Comparison of ENCODE assay signal across 8 cellular contexts in genomic region chr21:45404726-45405270, GRCh38. TPM values are rescaled to one million over a fixed set of nuclear protein-coding genes. Genes with fewer than 3 reads are reported as not detected.
DNase-seq lines count a peak whose midpoint lies in the region; ATAC-seq, FAIRE-seq and TF ChIP-seq lines count a peak whose summit lies in the region.

Gene COL18A1 (plus strand): TSS chr21:45405165. CDS start chr21:45405231, 66 bp downstream.

- FAIRE-seq in small intestine (lab: Jason Lieb, UNC) = no peak

- WGBS in body of pancreas, 2 donors = 1 to 3% methylated on average over 6 to 31 of the region's 70 CpGs
- 0 to 1% (median 0%) methylated on average over 7 to 70 of the region's 70 CpGs for WGBS in small intestine, 3 donors

- ATAC-seq in body of pancreas (peak; percentile 61), HG02763 (IDR thresholded peaks at IDR 0.05; ENCODE audit: unreplicated experiment) (no peak), HG03196 (IDR thresholded peaks at IDR 0.05; ENCODE audit: unreplicated experiment) (no peak)

- intact Hi-C loops in body of pancreas (cut with DNase I) = no loop called here

- DNase-seq in GM19238 (ENCODE audit: insufficient read length, low spot score) = peak; percentile 27
- peak in 1 of 2 experiments; percentile 51 for DNase-seq in SJCRH30
- peak; percentile 60 to 70 (median 66) for DNase-seq in body of pancreas
- DNase-seq in small intestine = no peak
- DNase-seq in NK-92 treated with Interleukin-12 subunit alpha and Interleukin-12 subunit beta, amount 100 ng/mL, for 24 hours (lab: John Stamatoyannopoulos, UW) = no peak

- peak; percentile 7 to 45 (median 29) for TF ChIP-seq POLR2A in body of pancreas (IDR thresholded peaks at IDR 0.05)

- TF ChIP-seq CTCF in body of pancreas (IDR thresholded peaks at IDR 0.05) = no peak

- H3K36me3 ChIP-seq in SJCRH30 (no peaks in the 10 kb centered on the region), body of pancreas (replicated peaks in 1 of 2; ENCODE audit: insufficient read depth in 1 of 2, low read depth in 2 of 2) (no peaks in the 10 kb centered on the region), small intestine (ENCODE audit: control insufficient read depth in 2 of 2, insufficient read depth in 2 of 2, low read length in 2 of 2) (no peaks in the 10 kb centered on the region)

- H3K4me1 ChIP-seq in SJCRH30 (peaks cover 14% of the 10 kb centered on the region), body of pancreas (peaks cover 55% of the 10 kb centered on the region), small intestine (ENCODE audit: control insufficient read depth in 2 of 2, insufficient read depth in 1 of 2, low read depth in 1 of 2, low read length in 1 of 2) (no peaks in the 10 kb centered on the region)

- H3K27me3 ChIP-seq in SJCRH30 (peaks cover 15% of the 10 kb centered on the region; the same call in 1 of the 2 replicates), body of pancreas (no peaks in the 10 kb centered on the region), small intestine (ENCODE audit: control insufficient read depth in 2 of 2, insufficient read depth in 2 of 2, low read length in 2 of 2) (peaks cover 3 to 5% of the 10 kb centered on the region in 2 donors)

- peaks cover 8% of the 10 kb centered on the region; the same call in 1 of the 2 replicates for H3K9me3 ChIP-seq in SJCRH30 (replicated peaks)
- peaks cover 0 to 5% (median 0%) of the 10 kb centered on the region in 3 donors for H3K9me3 ChIP-seq in body of pancreas
- H3K9me3 ChIP-seq in iPS-18c (ENCODE audit: control insufficient read depth, insufficient read depth, low read length) = peaks cover 3% of the 10 kb centered on the region
- no peaks in the 10 kb centered on the region for H3K9me3 ChIP-seq in small intestine (ENCODE audit: control insufficient read depth, low read depth)

- H3K27ac ChIP-seq in SJCRH30 (no peak within 1 kb of the TSS), body of pancreas (peak within 1 kb of the TSS; percentile 77 to 95 (median 90)), small intestine (ENCODE audit: low read depth in 1 of 2, low read length in 1 of 2) (peak within 1 kb of the TSS; percentile 17 to 78)

- peak within 1 kb of the TSS; percentile 58 for H3K4me3 ChIP-seq in SJCRH30
- H3K4me3 ChIP-seq in body of pancreas = no peak within 1 kb of the TSS
- peak within 1 kb of the TSS; percentile 71 for H3K4me3 ChIP-seq in iPS-18c (ENCODE audit: insufficient read depth, low read depth, low read length)
- H3K4me3 ChIP-seq in small intestine (ENCODE audit: low read depth in 1 of 2, low read length in 2 of 2) = peak within 1 kb of the TSS; percentile 38 to 57

RNA-seq across cellular contexts. Expression of gene COL18A1, which starts in this region (rescaled TPM):
- 18.5 and 19.5 TPM in 2 replicates for total RNA-seq in SJCRH30 (2014; rRNA removed; shearing (Covaris generic))
- total RNA-seq in body of pancreas = 100 to 1,000 TPM; 108 to 284 TPM
- polyA plus RNA-seq in small intestine = 10 to 100 TPM in 1 of 3 donors, 1 to 10 TPM in 2; 2.2 to 34.3 (median 5.7) TPM

Comparison
In these comparisons a context has a peak if more than half of its experiments do, and no peak if none do; other contexts are left out.
1. DNase-seq: peak in GM19238 (single experiment) and body of pancreas (4 of 4); none in small intestine (single experiment) and NK-92 treated with Interleukin-12 subunit alpha and Interleukin-12 subunit beta, amount 100 ng/mL, for 24 hours (single experiment).
2. H3K4me3 ChIP-seq: peak in SJCRH30 (single experiment), iPS-18c (single experiment) and small intestine (2 of 2); none in body of pancreas (0 of 2).